Comparison of ENCODE assay signal across 9 cellular contexts in the genomic region with DNA sequence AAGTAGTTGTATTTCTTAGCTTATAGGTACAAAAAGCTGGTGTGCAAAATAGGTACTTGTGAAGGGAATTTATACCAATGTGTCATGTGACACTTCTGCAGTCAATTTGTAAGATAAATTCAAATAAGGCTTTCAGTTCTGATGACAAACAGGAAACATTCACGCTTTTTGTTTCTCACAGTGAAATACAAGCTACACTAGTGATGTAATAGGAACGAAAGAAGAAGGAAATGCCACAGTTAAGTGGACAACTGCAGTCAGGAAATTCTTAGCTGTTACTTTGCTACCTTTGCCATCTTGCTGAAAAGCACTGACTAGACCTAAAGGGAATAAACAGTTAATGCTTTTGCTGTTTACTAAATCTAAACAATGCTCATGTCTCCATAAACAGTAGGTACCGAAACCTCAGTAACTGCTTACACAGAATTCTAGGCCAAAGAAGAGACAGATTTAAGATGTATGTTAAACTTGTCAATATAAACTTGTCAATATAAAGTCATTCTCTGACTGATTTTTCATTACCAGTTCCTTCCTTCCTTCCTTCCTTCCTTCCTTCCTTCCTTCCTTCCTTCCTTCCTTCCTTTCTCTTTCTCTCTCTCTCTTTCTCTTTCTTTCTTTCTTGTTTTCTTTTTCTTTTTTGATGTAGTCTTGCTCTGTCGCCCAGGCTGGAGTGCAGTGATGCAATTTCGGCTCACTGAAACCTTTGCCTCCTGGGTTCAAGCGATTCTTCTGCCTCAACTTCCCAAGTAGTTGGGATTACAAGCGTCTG. TPM values are rescaled to one million over a fixed set of nuclear protein-coding genes. Genes with fewer than 3 reads are reported as not detected.
DNase-seq lines count a peak whose midpoint lies in the region; ATAC-seq lines count a peak whose summit lies in the region.
"Had no signal": no experiment of that assay in that cellular context is flagged by ENCODE, and none has a peak within 500 bp of the region (broad histone marks: within the 10 kb centered on the region; RNA-seq: fewer than 3 reads in every experiment).

No MANE protein-coding gene starts in this region.

- peak; percentile 44 for DNase-seq in GM19238 (ENCODE audit: insufficient read length, low spot score)
- DNase-seq in activated T-helper 2 cell treated with anti-CD3 and anti-CD28 coated beads, Interferon-gamma antibody, Interleukin-2, Interleukin-4, amounts not matched to agents 10 μg/mL and 5 μg/mL and 100 μg/mL, durations not matched to agents 14 hours and 24 hours and 36 hours (ENCODE audit: low spot score) = no peak
- no peak for DNase-seq in stimulated activated naive CD8-positive, alpha-beta T cell treated with anti-CD3 and anti-CD28 coated beads, Interleukin-15, Interleukin-2, amounts not matched to agents 100 U/mL and 50 U/mL, for 24 hours
- DNase-seq in stimulated activated naive CD4-positive, alpha-beta T cell treated with Interleukin-2 at 50 U/mL for 16 hours (lab: John Stamatoyannopoulos, UW) = no peak
- no peak for DNase-seq in Right ventricle myocardium superior
- DNase-seq in NCI-H128 (lab: John Stamatoyannopoulos, UW; ENCODE audit: unreplicated experiment) = no peak

- H3K4me3 ChIP-seq in BLaER1 = no peak overlapping the region

- H3K36me3 Mint-ChIP-seq in activated T-helper 2 cell treated with anti-CD3 and anti-CD28 coated beads, Interferon-gamma antibody, Interleukin-2, Interleukin-4, amounts not matched to agents 10 μg/mL and 5 μg/mL and 100 μg/mL, durations not matched to agents 14 hours and 24 hours and 36 hours (ENCODE audit: low read depth) = peaks cover 15% of the 10 kb centered on the region

- no peak overlapping the region for H3K4me3 Mint-ChIP-seq in activated T-helper 2 cell treated with anti-CD3 and anti-CD28 coated beads, Interferon-gamma antibody, Interleukin-2, Interleukin-4, amounts not matched to agents 10 μg/mL and 5 μg/mL and 100 μg/mL, durations not matched to agents 14 hours and 24 hours and 36 hours (ENCODE audit: low read depth)

- peak; percentile 84 for ATAC-seq in HG03103 (IDR thresholded peaks at IDR 0.05; ENCODE audit: low read depth, unreplicated experiment)
- peak; percentile 56 for ATAC-seq in stimulated activated naive CD8-positive, alpha-beta T cell treated with anti-CD3 and anti-CD28 coated beads, Interleukin-15, Interleukin-2, amounts not matched to agents 100 U/mL and 50 U/mL, for 24 hours
- no peak for ATAC-seq in Right ventricle myocardium superior (ENCODE audit: poor library complexity)

- H3K4me1 Mint-ChIP-seq in activated T-helper 2 cell treated with anti-CD3 and anti-CD28 coated beads, Interferon-gamma antibody, Interleukin-2, Interleukin-4, amounts not matched to agents 10 μg/mL and 5 μg/mL and 100 μg/mL, durations not matched to agents 14 hours and 24 hours and 36 hours (ENCODE audit: low read depth) = peaks cover 33% of the 10 kb centered on the region

- intact Hi-C loops in activated T-helper 2 cell treated with anti-CD3 and anti-CD28 coated beads, Interferon-gamma antibody, Interleukin-2, Interleukin-4, amounts not matched to agents 10 μg/mL and 5 μg/mL and 100 μg/mL, durations not matched to agents 14 hours and 24 hours and 36 hours (cut with micrococcal nuclease) = loop anchor here (2.0 to 10.0 kb wide), 6 partner anchors 54 to 352 kb away; no protein-coding TSS in a partner anchor
- intact Hi-C loops in Right ventricle myocardium superior (cut with DNase I) = no loop called here

- no peaks in the 10 kb centered on the region for H3K27me3 ChIP-seq in BLaER1

- peak overlapping the region; percentile 19 for H3K27ac ChIP-seq in BLaER1
- H3K27ac ChIP-seq: parathyroid adenoma had no signal

- peak overlapping the region; percentile 74 for H3K27ac Mint-ChIP-seq in activated T-helper 2 cell treated with anti-CD3 and anti-CD28 coated beads, Interferon-gamma antibody, Interleukin-2, Interleukin-4, amounts not matched to agents 10 μg/mL and 5 μg/mL and 100 μg/mL, durations not matched to agents 14 hours and 24 hours and 36 hours

- H3K9me3 ChIP-seq in BLaER1 = no peaks in the 10 kb centered on the region

- peaks cover 95% of the 10 kb centered on the region for H3K4me1 ChIP-seq in BLaER1

- no peaks in the 10 kb centered on the region for H3K9me3 Mint-ChIP-seq in activated T-helper 2 cell treated with anti-CD3 and anti-CD28 coated beads, Interferon-gamma antibody, Interleukin-2, Interleukin-4, amounts not matched to agents 10 μg/mL and 5 μg/mL and 100 μg/mL, durations not matched to agents 14 hours and 24 hours and 36 hours

- H3K36me3 ChIP-seq in BLaER1 = peaks cover 8% of the 10 kb centered on the region; the same call in 1 of the 2 replicates

- H3K27me3 Mint-ChIP-seq in activated T-helper 2 cell treated with anti-CD3 and anti-CD28 coated beads, Interferon-gamma antibody, Interleukin-2, Interleukin-4, amounts not matched to agents 10 μg/mL and 5 μg/mL and 100 μg/mL, durations not matched to agents 14 hours and 24 hours and 36 hours (ENCODE audit: low read depth) = no peaks in the 10 kb centered on the region

- no peak overlapping the region for H3K9ac ChIP-seq in BLaER1
- H3K9ac ChIP-seq: parathyroid adenoma had no signal

- H4K20me1 ChIP-seq in BLaER1 = no peaks in the 10 kb centered on the region

- H3K4me2 ChIP-seq in BLaER1 = peak overlapping the region; percentile 62

RNA-seq across cellular contexts. Expression of gene OTUD1, which starts 10.1 kb away (rescaled TPM):
- 9.7 and 10.2 TPM in 2 replicates for total RNA-seq in activated T-helper 2 cell treated with anti-CD3 and anti-CD28 coated beads, Interferon-gamma antibody, Interleukin-2, Interleukin-4, amounts not matched to agents 10 μg/mL and 5 μg/mL and 100 μg/mL, durations not matched to agents 14 hours and 24 hours and 36 hours
- total RNA-seq in Right ventricle myocardium superior = 13.3 TPM
